In genomic region chr18:67463829-67464228, GRCh38 we compare ENCODE assay signal across 13 cellular contexts. TPM values are rescaled to one million over a fixed set of nuclear protein-coding genes. Genes with fewer than 3 reads are reported as not detected.
DNase-seq lines count a peak whose midpoint lies in the region; ATAC-seq and TF ChIP-seq lines count a peak whose summit lies in the region.
"Had no signal": no experiment of that assay in that cellular context is flagged by ENCODE, and none has a peak within 500 bp of the region (broad histone marks: within the 10 kb centered on the region; RNA-seq: fewer than 3 reads in every experiment).

No MANE protein-coding gene starts in this region.

- H3K9me3 ChIP-seq in CD8-positive, alpha-beta T cell (ENCODE audit: low read length): no peaks in the 10 kb centered on the region

- no peak overlapping the region for H3K27ac Mint-ChIP-seq in CD8-positive, alpha-beta T cell
- H3K27ac Mint-ChIP-seq: memory B cell had no signal

- POLR2A ChIA-PET in CD8-positive, alpha-beta T cell (lab: Charles Lee): no interaction called here

- peaks cover 5% of the 10 kb centered on the region for H3K4me1 ChIP-seq in CD8-positive, alpha-beta T cell (ENCODE audit: insufficient read depth, low read length)

- ATAC-seq in GM18909 (IDR thresholded peaks at IDR 0.05; ENCODE audit: poor library complexity, unreplicated experiment) (no peak), HG02884 (IDR thresholded peaks at IDR 0.05; ENCODE audit: unreplicated experiment) (no peak)
- ATAC-seq in CD8-positive, alpha-beta T cell: no peak

- H3K27ac ChIP-seq in CD8-positive, alpha-beta T cell (ENCODE audit: low read depth, low read length): no peak overlapping the region

- H3K4me3 ChIP-seq in retinal pigment epithelial cell (ENCODE audit: low read length): no peak overlapping the region
- H3K4me3 ChIP-seq in CD8-positive, alpha-beta T cell (ENCODE audit: low read depth, low read length): no peak overlapping the region

- H3K36me3 Mint-ChIP-seq in CD8-positive, alpha-beta T cell: no peaks in the 10 kb centered on the region
- H3K36me3 Mint-ChIP-seq: memory B cell had no signal

- peaks cover 7% of the 10 kb centered on the region for H3K27me3 Mint-ChIP-seq in CD8-positive, alpha-beta T cell (ENCODE audit: low read depth)
- H3K27me3 Mint-ChIP-seq: memory B cell had no signal

- peaks cover 5% of the 10 kb centered on the region for H3K4me1 Mint-ChIP-seq in CD8-positive, alpha-beta T cell (ENCODE audit: low read depth)

- no peaks in the 10 kb centered on the region for H3K27me3 ChIP-seq in CD8-positive, alpha-beta T cell (ENCODE audit: insufficient read depth, low read length)

- H3K4me3 Mint-ChIP-seq in CD8-positive, alpha-beta T cell: no peak overlapping the region
- H3K4me3 Mint-ChIP-seq: memory B cell had no signal

- peak; percentile 11 for DNase-seq in NCI-H748 (lab: John Stamatoyannopoulos, UW; ENCODE audit: unreplicated experiment)
- DNase-seq in NCI-H748 treated with DMSO at 0.1 percent for 48 hours (lab: John Stamatoyannopoulos, UW): no peak
- DNase-seq in dermis microvascular lymphatic vessel endothelial cell (ENCODE audit: low read depth in 2 of 2): peak; percentile 4 to 24
- no peak for DNase-seq in retinal pigment epithelial cell (ENCODE audit: low read depth)
- DNase-seq in CD8-positive, alpha-beta T cell: no peak
- DNase-seq: foreskin melanocyte; KG1; NK-92 treated with Interleukin-12 subunit alpha and Interleukin-12 subunit beta, amount 100 ng/mL, for 24 hours; T-helper 9 cell had no signal

- TF ChIP-seq CTCF in LNCAP (IDR thresholded peaks at IDR 0.05) (peak; percentile 45; the same call in 1 of the 2 replicates), retinal pigment epithelial cell (conservative IDR thresholded peaks at IDR 0.05; ENCODE audit: low read depth, low read length) (peak; percentile 38)
- TF ChIP-seq CTCF in CD8-positive, alpha-beta T cell (IDR thresholded peaks at IDR 0.05): no peak

- H3K9me3 Mint-ChIP-seq in CD8-positive, alpha-beta T cell: no peaks in the 10 kb centered on the region

- no peaks in the 10 kb centered on the region for H3K36me3 ChIP-seq in CD8-positive, alpha-beta T cell (ENCODE audit: insufficient read depth, low read length)

- intact Hi-C loops in CD8-positive, alpha-beta T cell (cut with DNase I, micrococcal nuclease): no loop called here

- CTCF ChIA-PET in CD8-positive, alpha-beta T cell (lab: Charles Lee): no interaction called here

RNA-seq across cellular contexts. Expression of gene DSEL, which starts 52.7 kb away (rescaled TPM):
- total RNA-seq in dermis microvascular lymphatic vessel endothelial cell: 8.5 and 19.3 TPM in 2 replicates
- under 1 TPM; 0.53 to 0.65 TPM for total RNA-seq in CD8-positive, alpha-beta T cell

Comparison
In these comparisons a context has a peak if more than half of its experiments do, and no peak if none do; other contexts are left out.
1. DNase-seq: peak in NCI-H748 (single experiment) and dermis microvascular lymphatic vessel endothelial cell (2 of 2); none in NCI-H748 treated with DMSO at 0.1 percent for 48 hours (single experiment), retinal pigment epithelial cell (single experiment) and CD8-positive, alpha-beta T cell (0 of 7).